ENCODE assay signal across 16 cellular contexts in genomic region chr12:69689638-69690037, GRCh38. TPM values are rescaled to one million over a fixed set of nuclear protein-coding genes. Genes with fewer than 3 reads are reported as not detected.
A peak's percentile ranks its signal among the peaks of the same experiment; 100 is the strongest.
DNase-seq lines count a peak whose midpoint lies in the region; ATAC-seq and TF ChIP-seq lines count a peak whose summit lies in the region.
"Had no signal": no experiment of that assay in that cellular context is flagged by ENCODE, and none has a peak within 500 bp of the region (broad histone marks: within the 10 kb centered on the region; RNA-seq: fewer than 3 reads in every experiment).

No MANE protein-coding gene starts in this region.

- H2AFZ ChIP-seq in OCI-LY3 (ENCODE audit: low read depth, low read length), result no peak overlapping the region
- no peak overlapping the region for H2AFZ ChIP-seq in neural progenitor cell (replicated peaks)

- H3K4me3 Mint-ChIP-seq in Calu3 (ENCODE audit: low read depth, unreplicated experiment), result no peak overlapping the region
- H3K4me3 Mint-ChIP-seq in brain, result peak overlapping the region in 1 of 5 experiments; percentile 25
- no peak overlapping the region for H3K4me3 Mint-ChIP-seq in neural progenitor cell
- H3K4me3 Mint-ChIP-seq: activated CD4-positive, alpha-beta memory T cell treated with anti-CD3 and anti-CD28 coated beads, Interleukin-2, amount 10 ng/mL, durations not matched to agents 7 days and 5 days had no signal

- peak overlapping the region; percentile 87 for H3K27ac Mint-ChIP-seq in Calu3 (ENCODE audit: unreplicated experiment)
- H3K27ac Mint-ChIP-seq in brain, result peak overlapping the region in 3 of 5 experiments; percentile 29 to 84 (median 56)
- H3K27ac Mint-ChIP-seq in neural progenitor cell, result peak overlapping the region; percentile 3
- H3K27ac Mint-ChIP-seq: activated CD4-positive, alpha-beta memory T cell treated with anti-CD3 and anti-CD28 coated beads, Interleukin-2, amount 10 ng/mL, durations not matched to agents 7 days and 5 days had no signal

- 0 out of 2 replicates have a peak overlapping the region, but pooled peaks have one; percentile 46 for H3K4me3 ChIP-seq in OCI-LY3 (ENCODE audit: low read length)
- H3K4me3 ChIP-seq in neural progenitor cell, result no peak overlapping the region
- no peak overlapping the region for H3K4me3 ChIP-seq in spleen
- no peak overlapping the region for H3K4me3 ChIP-seq in left lung
- H3K4me3 ChIP-seq: colonic mucosa had no signal

- H3K27me3 ChIP-seq in OCI-LY3 (ENCODE audit: low read depth, low read length) (no peaks in the 10 kb centered on the region), neural progenitor cell (no peaks in the 10 kb centered on the region), spleen (replicated peaks in 1 of 7) (peaks cover 0 to 11% (median 0%) of the 10 kb centered on the region in 7 donors), left lung (no peaks in the 10 kb centered on the region)
- H3K27me3 ChIP-seq: colonic mucosa had no signal

- H3K27ac ChIP-seq in OCI-LY3 (ENCODE audit: low read length), result no peak overlapping the region
- peak overlapping the region; percentile 76 for H3K27ac ChIP-seq in neural progenitor cell
- H3K27ac ChIP-seq in spleen, result peak overlapping the region in 4 of 8 donors; percentile 14 to 59 (median 50)
- H3K27ac ChIP-seq in left lung, result peak overlapping the region in 1 of 2 donors; percentile 48
- H3K27ac ChIP-seq: colonic mucosa had no signal

- no peak for TF ChIP-seq POLR2A in spleen (IDR thresholded peaks at IDR 0.05)

- CTCF ChIA-PET in Calu3 (lab: Charles Lee), result interaction anchor here (1.0 kb wide), 1 partner anchor 48 kb away, joined by 3 read pairs; the partner anchor contains the start of gene RAB3IP

- H4K20me1 ChIP-seq in OCI-LY3 (ENCODE audit: insufficient read depth, low read length), result no peaks in the 10 kb centered on the region
- H4K20me1 ChIP-seq in neural progenitor cell (ENCODE audit: low read depth), result no peaks in the 10 kb centered on the region

- WGBS in spleen, 5 donors, result 76 to 85% (median 77%) methylated on average over 2 of the region's 2 CpGs

- no TSS peak for BruUV-seq in Calu3 (replicated peaks; lab: Mats Ljungman, UMichigan)

- H3K27me3 Mint-ChIP-seq in Calu3 (ENCODE audit: unreplicated experiment) (no peaks in the 10 kb centered on the region), brain (no peaks in the 10 kb centered on the region), neural progenitor cell (ENCODE audit: insufficient read depth, low read depth) (peaks cover 8% of the 10 kb centered on the region)

- H3K9ac ChIP-seq in OCI-LY3 (ENCODE audit: low read length), result no peak overlapping the region
- H3K9ac ChIP-seq in neural progenitor cell, result no peak overlapping the region

- H3K9me3 Mint-ChIP-seq in Calu3 (ENCODE audit: low read depth, unreplicated experiment) (no peaks in the 10 kb centered on the region), brain (peaks cover 0 to 3% (median 0%) of the 10 kb centered on the region in 5 experiments), neural progenitor cell (no peaks in the 10 kb centered on the region)
- H3K9me3 Mint-ChIP-seq: activated CD4-positive, alpha-beta memory T cell treated with anti-CD3 and anti-CD28 coated beads, Interleukin-2, amount 10 ng/mL, durations not matched to agents 7 days and 5 days had no signal

- H3K4me2 ChIP-seq in OCI-LY3 (ENCODE audit: low read length) (no peak overlapping the region), neural progenitor cell (peak overlapping the region; percentile 58)

- H3K9me3 ChIP-seq in OCI-LY3 (ENCODE audit: insufficient read depth, low read length) (no peaks in the 10 kb centered on the region), neural progenitor cell (ENCODE audit: low read depth) (no peaks in the 10 kb centered on the region), spleen (no peaks in the 10 kb centered on the region), left lung (no peaks in the 10 kb centered on the region)
- H3K9me3 ChIP-seq: colonic mucosa had no signal

- H3F3A ChIP-seq in neural progenitor cell (ENCODE audit: low read depth), result peaks cover 44% of the 10 kb centered on the region

- intact Hi-C loops in Calu3 (cut with micrococcal nuclease; ENCODE audit: unreplicated experiment), result no loop called here
- intact Hi-C loops in spleen (cut with DNase I; ENCODE audit: low total_unique reads), result no loop called here
- intact Hi-C loops in left lung (cut with DNase I), result no loop called here

- H3K4me1 Mint-ChIP-seq in Calu3 (ENCODE audit: low read depth, unreplicated experiment) (peaks cover 44% of the 10 kb centered on the region), brain (peaks cover 42% of the 10 kb centered on the region), neural progenitor cell (peaks cover 40% of the 10 kb centered on the region)

- ATAC-seq in HG03460 (IDR thresholded peaks at IDR 0.05; ENCODE audit: unreplicated experiment) (no peak), left lung (no peak)

- H3K79me2 ChIP-seq in OCI-LY3 (ENCODE audit: low read length), result no peaks in the 10 kb centered on the region
- no peaks in the 10 kb centered on the region for H3K79me2 ChIP-seq in neural progenitor cell (ENCODE audit: low read depth)

- H3K4me1 ChIP-seq in OCI-LY3 (ENCODE audit: low read length) (peaks cover 45% of the 10 kb centered on the region), neural progenitor cell (peaks cover 57% of the 10 kb centered on the region), spleen (peaks cover 0 to 10% (median 0%) of the 10 kb centered on the region in 6 donors), left lung (peaks cover 0 to 12% of the 10 kb centered on the region in 2 donors)
- H3K4me1 ChIP-seq: colonic mucosa had no signal

- DNase-seq in Calu3, result no peak
- DNase-seq in neural progenitor cell (ENCODE audit: low spot score), result peak; percentile 70
- no peak for DNase-seq in spleen
- no peak for DNase-seq in NCI-H1092 treated with DMSO at 0.1 percent for 48 hours (lab: John Stamatoyannopoulos, UW)
- no peak for DNase-seq in left lung
- DNase-seq: GF-D8, MM.1S, NCI-H2107, NCI-H82 had no signal

- H3K36me3 Mint-ChIP-seq in Calu3 (ENCODE audit: insufficient read depth, unreplicated experiment) (peaks cover 6% of the 10 kb centered on the region), brain (no peaks in the 10 kb centered on the region), neural progenitor cell (no peaks in the 10 kb centered on the region)

- TF ChIP-seq CTCF in Calu3 (IDR thresholded peaks at IDR 0.05; ENCODE audit: unreplicated experiment), result no peak
- TF ChIP-seq CTCF in OCI-LY3 (IDR thresholded peaks at IDR 0.05; ENCODE audit: low read depth, low read length), result no peak
- TF ChIP-seq CTCF in brain (conservative IDR thresholded peaks at IDR 0.05), result no peak
- no peak for TF ChIP-seq CTCF in neural progenitor cell (IDR thresholded peaks at IDR 0.05)
- no peak for TF ChIP-seq CTCF in spleen (IDR thresholded peaks at IDR 0.05 in 8 of 11, conservative IDR thresholded peaks at IDR 0.05 in 3 of 11)
- TF ChIP-seq CTCF in left lung (IDR thresholded peaks at IDR 0.05), result no peak

- H3K36me3 ChIP-seq in OCI-LY3 (replicated peaks; ENCODE audit: low read depth, low read length), result no peaks in the 10 kb centered on the region
- H3K36me3 ChIP-seq in neural progenitor cell, result no peaks in the 10 kb centered on the region
- no peaks in the 10 kb centered on the region for H3K36me3 ChIP-seq in spleen
- no peaks in the 10 kb centered on the region for H3K36me3 ChIP-seq in left lung
- H3K36me3 ChIP-seq: colonic mucosa had no signal

RNA-seq across cellular contexts. Expression of gene BEST3, which starts 9.5 kb away (rescaled TPM):
- total RNA-seq in Calu3 (2022) (0.88 and 1.1 TPM in 2 replicates), neural progenitor cell (ENCODE audit: low replicate concordance) (not detected in 2 replicates), spleen (under 1 TPM in 1 of 7 donors, not detected in 6; 0.14 TPM), left lung (not detected)
- polyA plus RNA-seq in brain (ENCODE audit: insufficient read depth, low read depth, low replicate concordance) (5.9 TPM), spleen (not detected)
- total RNA-seq: activated CD4-positive, alpha-beta memory T cell treated with anti-CD3 and anti-CD28 coated beads, Interleukin-2, amount 10 ng/mL, durations not matched to agents 7 days and 5 days; colonic mucosa; HT-29; progenitor cell of endocrine pancreas had no signal

RNA-seq across cellular contexts. Expression of gene RAB3IP, which starts 49.0 kb away (rescaled TPM):
- total RNA-seq in Calu3 (2022) (101 TPM in 2 replicates), neural progenitor cell (ENCODE audit: low replicate concordance) (54.3 and 111 TPM in 2 replicates), spleen (10 to 100 TPM; 16.6 to 41.2 (median 20.9) TPM), left lung (10 to 100 TPM; 29.5 to 34.6 TPM)
- polyA plus RNA-seq in brain (ENCODE audit: insufficient read depth, low read depth, low replicate concordance) (63.3 TPM), spleen (10 to 100 TPM; 11.8 to 15.2 (median 12.6) TPM)

Comparison
In these comparisons a context has a peak if more than half of its experiments do, and no peak if none do; other contexts are left out.
1. H3K27ac Mint-ChIP-seq: peak in every context shown above with its lines; median percentile 87 in Calu3; 56 in brain; 3 in neural progenitor cell.